ENCODE assay signal across 27 cellular contexts in genomic region chr19:15498156-15498858, GRCh38. TPM values are rescaled to one million over a fixed set of nuclear protein-coding genes. Genes with fewer than 3 reads are reported as not detected.
"Had no signal": no experiment of that assay in that cellular context is flagged by ENCODE, and none has a peak within 500 bp of the region (broad histone marks: within the 10 kb centered on the region; RNA-seq: fewer than 3 reads in every experiment).

No MANE protein-coding gene starts in this region.

- H3K9me3 Mint-ChIP-seq: activated CD4-positive, alpha-beta memory T cell treated with anti-CD3 and anti-CD28 coated beads for 36 hours; activated CD4-positive, alpha-beta T cell treated with anti-CD3 and anti-CD28 coated beads, Interleukin-2, amount 10 ng/mL, durations not matched to agents 7 days and 5 days; activated naive CD4-positive, alpha-beta T cell treated with anti-CD3 and anti-CD28 coated beads, Interleukin-2, amount 10 ng/mL, durations not matched to agents 7 days and 5 days; activated naive CD8-positive, alpha-beta T cell treated with anti-CD3 and anti-CD28 coated beads for 36 hours; activated T-helper 17 cell treated with anti-CD3 and anti-CD28 coated beads, Interleukin-2, amount 50 U/mL, for 72 hours; T-cell had no signal

- H3K27me3 Mint-ChIP-seq: activated CD4-positive, alpha-beta memory T cell treated with anti-CD3 and anti-CD28 coated beads for 36 hours; activated naive CD8-positive, alpha-beta T cell treated with anti-CD3 and anti-CD28 coated beads for 36 hours; activated T-helper 17 cell treated with anti-CD3 and anti-CD28 coated beads, Interleukin-2, amount 50 U/mL, for 72 hours; T-cell had no signal

- H3K4me3 ChIP-seq: breast epithelium, SJSA1 had no signal

- H3K4me1 ChIP-seq: breast epithelium, SJSA1 had no signal

- H3K27ac Mint-ChIP-seq: activated CD4-positive, alpha-beta memory T cell treated with anti-CD3 and anti-CD28 coated beads for 36 hours; activated CD4-positive, alpha-beta T cell treated with anti-CD3 and anti-CD28 coated beads, Interleukin-2, amount 10 ng/mL, durations not matched to agents 7 days and 5 days; activated naive CD4-positive, alpha-beta T cell treated with anti-CD3 and anti-CD28 coated beads, Interleukin-2, amount 10 ng/mL, durations not matched to agents 7 days and 5 days; activated naive CD8-positive, alpha-beta T cell treated with anti-CD3 and anti-CD28 coated beads for 36 hours; activated T-helper 17 cell treated with anti-CD3 and anti-CD28 coated beads, Interleukin-2, amount 50 U/mL, for 72 hours; T-cell had no signal

- DNase-seq: activated CD4-positive, alpha-beta T cell treated with anti-CD3 and anti-CD28 coated beads, Interleukin-2, amount 10 ng/mL, durations not matched to agents 7 days and 5 days; activated CD4-positive, CD25-positive, alpha-beta regulatory T cell; activated gamma-delta T cell; activated naive CD4-positive, alpha-beta T cell treated with anti-CD3 and anti-CD28 coated beads, Interleukin-2, amount 10 ng/mL, durations not matched to agents 7 days and 5 days; activated naive CD8-positive, alpha-beta T cell treated with anti-CD3 and anti-CD28 coated beads for 36 hours; activated T-cell treated with anti-CD3 and anti-CD28 coated beads for 4 hours; activated T-cell treated with anti-CD3 and anti-CD28 coated beads, Interleukin-2, amount 50 U/mL, for 48 hours; anterior cingulate cortex; central memory CD4-positive, alpha-beta T cell; NCI-H1105; NCI-H1436; NCI-H1694 treated with DMSO at 0.1 percent for 48 hours; NCI-H2029 treated with DMSO at 0.1 percent for 48 hours; NCI-H510A treated with DMSO at 0.1 percent for 48 hours; NCI-H69; NK-92 treated with Interleukin-12 subunit alpha and Interleukin-12 subunit beta, amount 100 ng/mL, for 24 hours; PC-3; SHP77; T-cell; T1000 had no signal

- H3K27ac ChIP-seq: breast epithelium, KMS-11, SJSA1 had no signal

- ATAC-seq: PC-3, T-cell had no signal

- H3K36me3 ChIP-seq: breast epithelium, SJSA1 had no signal

- H3K36me3 Mint-ChIP-seq: activated CD4-positive, alpha-beta memory T cell treated with anti-CD3 and anti-CD28 coated beads for 36 hours; activated naive CD4-positive, alpha-beta T cell treated with anti-CD3 and anti-CD28 coated beads, Interleukin-2, amount 10 ng/mL, durations not matched to agents 7 days and 5 days; activated naive CD8-positive, alpha-beta T cell treated with anti-CD3 and anti-CD28 coated beads for 36 hours; T-cell had no signal

- H3K9me3 ChIP-seq: breast epithelium, SJSA1 had no signal

- H3K9ac ChIP-seq: KMS-11 had no signal

- H3K4me3 Mint-ChIP-seq: activated CD4-positive, alpha-beta memory T cell treated with anti-CD3 and anti-CD28 coated beads for 36 hours; activated CD4-positive, alpha-beta T cell treated with anti-CD3 and anti-CD28 coated beads, Interleukin-2, amount 10 ng/mL, durations not matched to agents 7 days and 5 days; activated naive CD4-positive, alpha-beta T cell treated with anti-CD3 and anti-CD28 coated beads, Interleukin-2, amount 10 ng/mL, durations not matched to agents 7 days and 5 days; activated naive CD8-positive, alpha-beta T cell treated with anti-CD3 and anti-CD28 coated beads for 36 hours; T-cell had no signal

RNA-seq across cellular contexts. Expression of gene CYP4F22, which starts 10.0 kb away (rescaled TPM):
- total RNA-seq: MCF 10A, SJSA1 had no signal

RNA-seq across cellular contexts. Expression of gene PGLYRP2, which starts 19.0 kb away (rescaled TPM):
- total RNA-seq: activated CD8-positive, alpha-beta memory T cell treated with anti-CD3 and anti-CD28 coated beads for 36 hours; activated naive CD8-positive, alpha-beta T cell treated with anti-CD3 and anti-CD28 coated beads for 36 hours; MCF 10A; PC-3; SJSA1 had no signal

RNA-seq across cellular contexts. Expression of gene RASAL3, which starts 34.0 kb away (rescaled TPM):
- total RNA-seq: MCF 10A, PC-3, SJSA1 had no signal
